ENCODE assay signal across 22 cellular contexts in the genomic region with DNA sequence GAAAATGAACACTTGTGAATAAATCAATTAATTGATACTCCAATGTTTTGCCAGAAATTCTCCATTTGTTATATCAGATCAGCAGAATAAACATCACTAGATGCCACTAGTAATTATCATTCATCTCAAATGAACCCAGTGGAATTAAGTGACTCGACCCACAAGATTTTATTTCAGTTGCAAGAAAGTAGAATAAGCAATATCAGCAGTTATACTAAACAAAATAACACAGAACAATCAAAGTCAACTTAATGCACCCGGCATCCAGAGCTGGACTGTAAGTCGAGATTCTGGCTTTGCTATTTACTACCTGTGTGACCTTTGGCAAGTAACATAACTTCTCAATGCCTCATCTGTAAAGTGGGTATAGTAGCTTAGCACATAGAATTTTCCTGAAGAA.
"Had no signal": no experiment of that assay in that cellular context is flagged by ENCODE, and none has a peak within 500 bp of the region (broad histone marks: within the 10 kb centered on the region; RNA-seq: fewer than 3 reads in every experiment).

No MANE protein-coding gene starts in this region.

- H3K9me3 ChIP-seq: colonic mucosa, MG63, SJSA1 had no signal

- H3K9me3 Mint-ChIP-seq: activated CD4-positive, alpha-beta memory T cell treated with anti-CD3 and anti-CD28 coated beads for 36 hours; activated CD4-positive, alpha-beta T cell treated with anti-CD3 and anti-CD28 coated beads, Interleukin-2, amount 10 ng/mL, durations not matched to agents 7 days and 5 days; activated T-cell treated with anti-CD3 and anti-CD28 coated beads, Interleukin-2, amount 50 U/mL, for 4 hours had no signal

- H3K36me3 ChIP-seq: colonic mucosa, MG63, SJSA1 had no signal

- H3K27me3 ChIP-seq: colonic mucosa, SJSA1 had no signal

- H3K27ac ChIP-seq: colonic mucosa, SJSA1 had no signal

- H3K4me1 Mint-ChIP-seq: activated CD4-positive, alpha-beta T cell treated with anti-CD3 and anti-CD28 coated beads, Interleukin-2, amount 10 ng/mL, durations not matched to agents 7 days and 5 days; T-helper 17 cell had no signal

- DNase-seq: activated CD4-positive, alpha-beta memory T cell treated with anti-CD3 and anti-CD28 coated beads for 36 hours; activated CD4-positive, alpha-beta T cell treated with anti-CD3 and anti-CD28 coated beads, Interleukin-2, amount 10 ng/mL, durations not matched to agents 7 days and 5 days; activated CD4-positive, CD25-positive, alpha-beta regulatory T cell; activated CD8-positive, alpha-beta memory T cell treated with anti-CD3 and anti-CD28 coated beads for 24 hours; activated effector memory CD4-positive, alpha-beta T cell treated with anti-CD3 and anti-CD28 coated beads, Interleukin-2, amount 50 U/mL, for 16 hours; activated naive CD4-positive, alpha-beta T cell treated with Interleukin-2 at 50 U/mL for 16 hours; activated T-cell treated with anti-CD3 and anti-CD28 coated beads, Interleukin-2, amount 50 U/mL, for 4 hours; amygdala; cerebellar nuclear complex; colonic mucosa; MG63; MV-4-11; NCI-H1694; NCI-H2227 treated with DMSO at 0.1 percent for 48 hours; NCI-H524 treated with DMSO at 0.1 percent for 48 hours; NK-92 treated with Interleukin-12 subunit alpha and Interleukin-12 subunit beta, amount 100 ng/mL, for 24 hours; OCI-M1; RPMI8226; T-helper 17 cell; T-helper 9 cell had no signal

- H3K4me1 ChIP-seq: colonic mucosa, SJSA1 had no signal

- H3K4me3 Mint-ChIP-seq: activated CD4-positive, alpha-beta memory T cell treated with anti-CD3 and anti-CD28 coated beads for 36 hours; activated CD4-positive, alpha-beta T cell treated with anti-CD3 and anti-CD28 coated beads, Interleukin-2, amount 10 ng/mL, durations not matched to agents 7 days and 5 days; activated naive CD8-positive, alpha-beta T cell; activated T-cell treated with anti-CD3 and anti-CD28 coated beads, Interleukin-2, amount 50 U/mL, for 4 hours; T-helper 17 cell had no signal

- H3K4me3 ChIP-seq: colonic mucosa, MG63, SJSA1 had no signal

- H3K36me3 Mint-ChIP-seq: activated CD4-positive, alpha-beta memory T cell treated with anti-CD3 and anti-CD28 coated beads for 36 hours; activated naive CD8-positive, alpha-beta T cell had no signal

- H3K27ac Mint-ChIP-seq: activated CD4-positive, alpha-beta memory T cell treated with anti-CD3 and anti-CD28 coated beads for 36 hours; activated CD4-positive, alpha-beta T cell treated with anti-CD3 and anti-CD28 coated beads, Interleukin-2, amount 10 ng/mL, durations not matched to agents 7 days and 5 days; activated naive CD8-positive, alpha-beta T cell; T-helper 17 cell had no signal
